In genomic region chr19:29671393-29672076, GRCh38 we compare ENCODE assay signal across 8 cellular contexts. TPM values are rescaled to one million over a fixed set of nuclear protein-coding genes. Genes with fewer than 3 reads are reported as not detected.
DNase-seq lines count a peak whose midpoint lies in the region; ATAC-seq lines count a peak whose summit lies in the region.

No MANE protein-coding gene starts in this region.

- H3K36me3 Mint-ChIP-seq in activated T-cell treated with anti-CD3 and anti-CD28 coated beads, Interleukin-2, amount 50 U/mL, for 4 hours (ENCODE audit: insufficient read depth), result peaks cover 19% of the 10 kb centered on the region

- no peak overlapping the region for H3K4ac ChIP-seq in mesendoderm (ENCODE audit: low read depth, low read length)

- no peaks in the 10 kb centered on the region for H3K9me3 Mint-ChIP-seq in activated T-cell treated with anti-CD3 and anti-CD28 coated beads, Interleukin-2, amount 50 U/mL, for 4 hours

- H3K27ac ChIP-seq in mesendoderm (ENCODE audit: low read depth, low read length), result no peak overlapping the region

- no peak overlapping the region for H2BK120ac ChIP-seq in mesendoderm (ENCODE audit: low read depth, low read length)

- peaks cover 93% of the 10 kb centered on the region for H3K4me1 Mint-ChIP-seq in activated T-cell treated with anti-CD3 and anti-CD28 coated beads, Interleukin-2, amount 50 U/mL, for 4 hours (ENCODE audit: low read depth)

- H4K8ac ChIP-seq in mesendoderm (ENCODE audit: low read depth, low read length), result no peak overlapping the region

- H3K4me3 Mint-ChIP-seq in activated T-cell treated with anti-CD3 and anti-CD28 coated beads, Interleukin-2, amount 50 U/mL, for 4 hours, result peak overlapping the region; percentile 66

- no peak overlapping the region for H2AK5ac ChIP-seq in mesendoderm (ENCODE audit: low read length)

- H3K4me1 ChIP-seq in mesendoderm (ENCODE audit: control insufficient read depth, low read depth, low read length), result peaks cover 3% of the 10 kb centered on the region

- H3K4me3 ChIP-seq in mesendoderm (ENCODE audit: low read length), result no peak overlapping the region

- H3K27me3 ChIP-seq in mesendoderm (ENCODE audit: insufficient read depth, low read length, poor library complexity), result no peaks in the 10 kb centered on the region

- H3K36me3 ChIP-seq in mesendoderm (ENCODE audit: control insufficient read depth, insufficient read depth, low read length), result no peaks in the 10 kb centered on the region

- H3K18ac ChIP-seq in mesendoderm (ENCODE audit: low read length), result no peak overlapping the region

- ATAC-seq in GM18517 (IDR thresholded peaks at IDR 0.05; ENCODE audit: unreplicated experiment) (peak; percentile 64), HG02588 (IDR thresholded peaks at IDR 0.05; ENCODE audit: unreplicated experiment) (peak; percentile 59)
- ATAC-seq in activated T-cell treated with anti-CD3 and anti-CD28 coated beads, Interleukin-2, amount 50 U/mL, for 4 hours, result peak; percentile 64 to 66

- H3K4me2 ChIP-seq in mesendoderm (ENCODE audit: low read length), result no peak overlapping the region

- no peak overlapping the region for H2BK5ac ChIP-seq in mesendoderm (ENCODE audit: low read length)

- DNase-seq in NCI-H345 (lab: John Stamatoyannopoulos, UW) (peak; percentile 99), glomerular visceral epithelial cell (ENCODE audit: extremely low spot score) (peak; percentile 84), HK-2 (ENCODE audit: unreplicated experiment) (no peak), mesendoderm (no peak)
- DNase-seq in activated T-cell treated with anti-CD3 and anti-CD28 coated beads, Interleukin-2, amount 50 U/mL, for 4 hours, result peak; percentile 86
- DNase-seq in stimulated activated CD4-positive, alpha-beta T cell treated with anti-CD3 and anti-CD28 coated beads, Interleukin-1b, Interleukin-23, amount 100 ng/mL, for 24 hours (ENCODE audit: low read depth in 4 of 4, low spot score in 1 of 4), result peak; percentile 47 to 81 (median 69)

- WGBS in mesendoderm (ENCODE audit: extremely low coverage, insufficient coverage, low lambda C conversion rate), result no CpG with 5 or more reads among the region's 12 CpGs

- H3K23ac ChIP-seq in mesendoderm (ENCODE audit: low read length), result no peak overlapping the region

- H3K56ac ChIP-seq in mesendoderm (ENCODE audit: low read length), result no peak overlapping the region

- no peak overlapping the region for H4K5ac ChIP-seq in mesendoderm (ENCODE audit: low read length)

- no peaks in the 10 kb centered on the region for H3K79me2 ChIP-seq in mesendoderm (ENCODE audit: control insufficient read depth, insufficient read depth, low read length)

- H3K27me3 Mint-ChIP-seq in activated T-cell treated with anti-CD3 and anti-CD28 coated beads, Interleukin-2, amount 50 U/mL, for 4 hours (ENCODE audit: low read depth), result no peaks in the 10 kb centered on the region

- peaks cover 1% of the 10 kb centered on the region for H3K79me1 ChIP-seq in mesendoderm (ENCODE audit: low read length)

- no peak overlapping the region for H3K9ac ChIP-seq in mesendoderm (ENCODE audit: low read length)

- H2BK15ac ChIP-seq in mesendoderm (replicated peaks; ENCODE audit: low read depth), result no peak overlapping the region

RNA-seq across cellular contexts. Expression of gene PLEKHF1, which starts 6.3 kb away (rescaled TPM):
- 10 to 100 TPM; 16.2 to 20.1 (median 18.4) TPM for total RNA-seq in activated T-cell treated with anti-CD3 and anti-CD28 coated beads, Interleukin-2, amount 50 U/mL, for 4 hours
- polyA plus RNA-seq in mesendoderm (2013, experiment 1 of 2), result 3.0 TPM
- polyA plus RNA-seq in mesendoderm (2013, experiment 2 of 2), result 3.7 TPM

RNA-seq across cellular contexts. Expression of gene C19orf12, which starts 43.5 kb away (rescaled TPM):
- 10 to 100 TPM; 39.3 to 45.7 (median 41.0) TPM for total RNA-seq in activated T-cell treated with anti-CD3 and anti-CD28 coated beads, Interleukin-2, amount 50 U/mL, for 4 hours
- 10.9 TPM for polyA plus RNA-seq in mesendoderm (2013, experiment 1 of 2)
- polyA plus RNA-seq in mesendoderm (2013, experiment 2 of 2), result 10.9 TPM

Comparison
In these comparisons a context has a peak if more than half of its experiments do, and no peak if none do; other contexts are left out.
1. DNase-seq: peak in NCI-H345 (single experiment), activated T-cell treated with anti-CD3 and anti-CD28 coated beads, Interleukin-2, amount 50 U/mL, for 4 hours (single experiment), glomerular visceral epithelial cell (single experiment) and stimulated activated CD4-positive, alpha-beta T cell treated with anti-CD3 and anti-CD28 coated beads, Interleukin-1b, Interleukin-23, amount 100 ng/mL, for 24 hours (4 of 4); none in HK-2 (single experiment) and mesendoderm (single experiment).
2. Peak in every context shown above with its lines, with median percentiles within 50 percentile points of each other: ATAC-seq.